Comparison of ENCODE assay signal across 9 cellular contexts in genomic region chr17:1627219-1627986, GRCh38. TPM values are rescaled to one million over a fixed set of nuclear protein-coding genes. Genes with fewer than 3 reads are reported as not detected.
A peak's percentile ranks its signal among the peaks of the same experiment; 100 is the strongest.
DNase-seq lines count a peak whose midpoint lies in the region; ATAC-seq, FAIRE-seq and TF ChIP-seq lines count a peak whose summit lies in the region.
"Had no signal": no experiment of that assay in that cellular context is flagged by ENCODE, and none has a peak within 500 bp of the region (broad histone marks: within the 10 kb centered on the region; RNA-seq: fewer than 3 reads in every experiment).

No MANE protein-coding gene starts in this region.

- peak overlapping the region; percentile 42 to 70; a peak in 3 of 4 replicates for H3K4me3 ChIP-seq in DND-41 (ENCODE audit: low read depth in 1 of 2, low read length in 2 of 2)
- H3K4me3 ChIP-seq in astrocyte (ENCODE audit: insufficient read depth, low read depth, low read length) = peak overlapping the region; percentile 83

- no peaks in the 10 kb centered on the region for H3K9me3 Mint-ChIP-seq in astrocyte (ENCODE audit: unreplicated experiment)

- peak overlapping the region; percentile 82 for H3K4me3 Mint-ChIP-seq in astrocyte (ENCODE audit: unreplicated experiment)

- H3K4me1 ChIP-seq in DND-41 (ENCODE audit: insufficient read depth, low read length) (peaks cover 45% of the 10 kb centered on the region), astrocyte (ENCODE audit: insufficient read depth, low read length) (peaks cover 9% of the 10 kb centered on the region)

- H3K36me3 Mint-ChIP-seq in astrocyte (ENCODE audit: low read depth, unreplicated experiment) = no peaks in the 10 kb centered on the region

- no peak overlapping the region for H3K27ac Mint-ChIP-seq in astrocyte (ENCODE audit: unreplicated experiment)

- peaks cover 54% of the 10 kb centered on the region for H3K79me2 ChIP-seq in DND-41 (ENCODE audit: insufficient read depth, low read length)
- no peaks in the 10 kb centered on the region for H3K79me2 ChIP-seq in astrocyte (ENCODE audit: insufficient read depth, low read length)

- in situ Hi-C loops in KBM-7 (cut with MboI; ENCODE audit: low pct_unique_long_range_greater_than_20kb, low sequenced_read_pairs) = loop anchor here (10.0 kb wide), 1 partner anchor 53 kb away; no protein-coding TSS in a partner anchor

- H3K27ac ChIP-seq in DND-41 (ENCODE audit: low read length) = peak overlapping the region; percentile 76
- no peak overlapping the region for H3K27ac ChIP-seq in astrocyte (ENCODE audit: low read depth, low read length)
- peak overlapping the region; percentile 91 for H3K27ac ChIP-seq in substantia nigra (ENCODE audit: low read depth, low read length, poor library complexity, severe bottlenecking)

- H3K9me3 ChIP-seq in DND-41 (ENCODE audit: insufficient read depth, low read length, severe bottlenecking) (no peaks in the 10 kb centered on the region), astrocyte (ENCODE audit: insufficient read depth, low read depth, low read length) (no peaks in the 10 kb centered on the region)

- ATAC-seq in DND-41 (ENCODE audit: insufficient read depth, low read depth) = no peak
- no peak for ATAC-seq in HG03520 (IDR thresholded peaks at IDR 0.05; ENCODE audit: unreplicated experiment)
- no peak for ATAC-seq in HG03196 (IDR thresholded peaks at IDR 0.05; ENCODE audit: unreplicated experiment)

- TF ChIP-seq CTCF in DND-41 (IDR thresholded peaks at IDR 0.05; ENCODE audit: borderline replicate concordance, extremely low read depth, low read length, poor library complexity, severe bottlenecking) (no peak), astrocyte (IDR thresholded peaks at IDR 0.05; ENCODE audit: insufficient read depth, low read depth, low read length) (no peak)

- DNase-seq in DND-41 (no peak), KBM-7 (peak; percentile 90), astrocyte (ENCODE audit: low read depth) (no peak), islet precursor cell (peak; percentile 72), substantia nigra (lab: John Stamatoyannopoulos, UW) (peak in 17 of 49 donors; percentile 19 to 47 (median 38)), ureter (ENCODE audit: low spot score) (no peak)

- peak overlapping the region; percentile 95 for H3K4me2 ChIP-seq in DND-41 (ENCODE audit: insufficient read depth, low read length)
- peak overlapping the region; percentile 100 for H3K4me2 ChIP-seq in astrocyte (ENCODE audit: low read length)

- peaks cover 9% of the 10 kb centered on the region for H3K4me1 Mint-ChIP-seq in astrocyte (ENCODE audit: low read depth, unreplicated experiment)

- no peaks in the 10 kb centered on the region for H4K20me1 ChIP-seq in DND-41 (ENCODE audit: insufficient read depth, low read length)
- peaks cover 18% of the 10 kb centered on the region for H4K20me1 ChIP-seq in astrocyte (ENCODE audit: insufficient read depth, low read length)

- H3K27me3 Mint-ChIP-seq in astrocyte (ENCODE audit: low read depth, unreplicated experiment) = peaks cover 8% of the 10 kb centered on the region

- peak overlapping the region; percentile 42 for H2AFZ ChIP-seq in DND-41 (ENCODE audit: low read depth, low read length)
- peak overlapping the region; percentile 99 for H2AFZ ChIP-seq in astrocyte (ENCODE audit: low read depth, low read length)

- H3K36me3 ChIP-seq in DND-41 (ENCODE audit: insufficient read depth, low read length) (peaks cover 26% of the 10 kb centered on the region), astrocyte (ENCODE audit: insufficient read depth, low read length) (no peaks in the 10 kb centered on the region)

- no peaks in the 10 kb centered on the region for H3K27me3 ChIP-seq in DND-41 (ENCODE audit: insufficient read depth, low read length, poor library complexity)
- H3K27me3 ChIP-seq in astrocyte (ENCODE audit: insufficient read depth, low read length) = no peaks in the 10 kb centered on the region

- H3K9ac ChIP-seq in DND-41 (ENCODE audit: low read depth, low read length) = peak overlapping the region; percentile 70
- H3K9ac ChIP-seq in astrocyte (ENCODE audit: low read length) = peak overlapping the region; percentile 88

- FAIRE-seq in astrocyte (lab: Jason Lieb, UNC) = no peak

RNA-seq across cellular contexts. Expression of gene SLC43A2, which starts 1.2 kb away (rescaled TPM):
- total RNA-seq in astrocyte = 17.9 and 18.0 TPM in 2 replicates
- total RNA-seq in ureter = 30.9 TPM

RNA-seq across cellular contexts. Expression of gene SCARF1, which starts 18.1 kb away (rescaled TPM):
- total RNA-seq in astrocyte (2.9 and 3.9 TPM in 2 replicates), ureter (16.3 TPM)
- total RNA-seq: NCI-H460 had no signal

RNA-seq across cellular contexts. Expression of gene RILP, which starts 22.3 kb away (rescaled TPM):
- 7.5 and 7.8 TPM in 2 replicates for total RNA-seq in astrocyte
- total RNA-seq in ureter = 22.5 TPM

RNA-seq across cellular contexts. Expression of gene PRPF8, which starts 57.3 kb away (rescaled TPM):
- total RNA-seq in astrocyte (202 TPM in 2 replicates), ureter (396 TPM)

Comparison
In these comparisons a context has a peak if more than half of its experiments do, and no peak if none do; other contexts are left out.
1. DNase-seq: peak in KBM-7 (single experiment) and islet precursor cell (single experiment); none in DND-41 (single experiment), astrocyte (single experiment) and ureter (single experiment).